ENCODE assay signal across 12 cellular contexts in genomic region chr12:93090768-93091172, GRCh38.
DNase-seq lines count a peak whose midpoint lies in the region; ATAC-seq and TF ChIP-seq lines count a peak whose summit lies in the region.
"Had no signal": no experiment of that assay in that cellular context is flagged by ENCODE, and none has a peak within 500 bp of the region (broad histone marks: within the 10 kb centered on the region; RNA-seq: fewer than 3 reads in every experiment).

No MANE protein-coding gene starts in this region.

- no peak overlapping the region for H3K9ac ChIP-seq in adipocyte (ENCODE audit: low read length)

- in situ Hi-C loops in Caki2 (cut with HindIII; ENCODE audit: low pct_unique_long_range_greater_than_20kb, low sequenced_read_pairs): no loop called here

- peaks cover 0 to 2% (median 0%) of the 10 kb centered on the region in 3 donors for H3K36me3 Mint-ChIP-seq in CD8-positive, alpha-beta memory T cell
- H3K36me3 Mint-ChIP-seq: activated CD4-positive, alpha-beta memory T cell treated with anti-CD3 and anti-CD28 coated beads for 36 hours had no signal

- ATAC-seq in foreskin keratinocyte: peak; percentile 68
- no peak for ATAC-seq in GM18505 (IDR thresholded peaks at IDR 0.05; ENCODE audit: unreplicated experiment)

- TF ChIP-seq POLR2A in GM18505 (IDR thresholded peaks at IDR 0.05; ENCODE audit: borderline replicate concordance, extremely low read depth, insufficient read depth, insufficient read length) (no peak), Peyer's patch (IDR thresholded peaks at IDR 0.05) (no peak)

- no peak overlapping the region for H3K27ac Mint-ChIP-seq in CD8-positive, alpha-beta memory T cell
- H3K27ac Mint-ChIP-seq: activated CD4-positive, alpha-beta memory T cell treated with anti-CD3 and anti-CD28 coated beads for 36 hours had no signal

- H3K4me1 Mint-ChIP-seq in CD8-positive, alpha-beta memory T cell: peaks cover 3 to 8% (median 5%) of the 10 kb centered on the region in 3 donors

- no peak overlapping the region for H3K4me3 ChIP-seq in HL-60 (replicated peaks; ENCODE audit: insufficient read depth, low read length)
- no peak overlapping the region for H3K4me3 ChIP-seq in adipocyte (ENCODE audit: low read length)
- H3K4me3 ChIP-seq in CD8-positive, alpha-beta memory T cell (ENCODE audit: low read length): no peak overlapping the region
- no peak overlapping the region for H3K4me3 ChIP-seq in Peyer's patch

- H3K27ac ChIP-seq in HL-60 (replicated peaks) (peak overlapping the region; percentile 48), foreskin keratinocyte (peak overlapping the region; percentile 89), Peyer's patch (peak overlapping the region in 2 of 4 donors; percentile 48 to 80)
- no peak overlapping the region for H3K27ac ChIP-seq in CD8-positive, alpha-beta memory T cell (ENCODE audit: low read depth, low read length)

- H3K9me3 Mint-ChIP-seq in CD8-positive, alpha-beta memory T cell: peaks cover 2 to 6% (median 2%) of the 10 kb centered on the region in 5 donors

- CTCF ChIA-PET in CD8-positive, alpha-beta memory T cell (lab: Charles Lee): no interaction called here

- TF ChIP-seq CTCF in HL-60 (IDR thresholded peaks at IDR 0.05; ENCODE audit: insufficient read depth, low read length): no peak
- no peak for TF ChIP-seq CTCF in foreskin keratinocyte (conservative IDR thresholded peaks at IDR 0.05)
- TF ChIP-seq CTCF in Peyer's patch (IDR thresholded peaks at IDR 0.05): no peak

- POLR2A ChIA-PET in CD8-positive, alpha-beta memory T cell (lab: Charles Lee): no interaction called here

- no peaks in the 10 kb centered on the region for H3K27me3 Mint-ChIP-seq in CD8-positive, alpha-beta memory T cell
- H3K27me3 Mint-ChIP-seq: activated CD4-positive, alpha-beta memory T cell treated with anti-CD3 and anti-CD28 coated beads for 36 hours had no signal

- no peak overlapping the region for H3K4me3 Mint-ChIP-seq in CD8-positive, alpha-beta memory T cell
- H3K4me3 Mint-ChIP-seq: activated CD4-positive, alpha-beta memory T cell treated with anti-CD3 and anti-CD28 coated beads for 36 hours had no signal

- H3K27me3 ChIP-seq in HL-60 (ENCODE audit: insufficient read depth, poor library complexity, severe bottlenecking) (no peaks in the 10 kb centered on the region), adipocyte (replicated peaks; ENCODE audit: control insufficient read depth, insufficient read depth, low read length) (no peaks in the 10 kb centered on the region), foreskin keratinocyte (no peaks in the 10 kb centered on the region), Peyer's patch (no peaks in the 10 kb centered on the region)
- no peaks in the 10 kb centered on the region for H3K27me3 ChIP-seq in CD8-positive, alpha-beta memory T cell (ENCODE audit: insufficient read depth, low read length, poor library complexity, severe bottlenecking)

- peaks cover 6% of the 10 kb centered on the region for H3K9me3 ChIP-seq in adipocyte (ENCODE audit: control insufficient read depth, low read length)
- no peaks in the 10 kb centered on the region for H3K9me3 ChIP-seq in CD8-positive, alpha-beta memory T cell (ENCODE audit: low read length)
- H3K9me3 ChIP-seq in Peyer's patch: no peaks in the 10 kb centered on the region

- DNase-seq in Caki2 (ENCODE audit: low read depth): peak; percentile 35
- DNase-seq in HL-60 (ENCODE audit: low read depth in 1 of 2, low spot score in 1 of 2): no peak
- peak; percentile 59 for DNase-seq in adipocyte (ENCODE audit: low read depth)
- DNase-seq in foreskin keratinocyte: peak; percentile 61 to 81
- DNase-seq in CD8-positive, alpha-beta memory T cell: no peak
- DNase-seq in Peyer's patch: no peak
- no peak for DNase-seq in SK-N-DZ (ENCODE audit: low spot score)
- DNase-seq: anterior cingulate cortex, islet precursor cell, NCI-H526 treated with DMSO at 0.1 percent for 48 hours had no signal

- no peaks in the 10 kb centered on the region for H3K36me3 ChIP-seq in adipocyte (ENCODE audit: control insufficient read depth, insufficient read depth, low read length, severe bottlenecking)
- H3K36me3 ChIP-seq in CD8-positive, alpha-beta memory T cell (ENCODE audit: insufficient read depth, low read length): no peaks in the 10 kb centered on the region
- no peaks in the 10 kb centered on the region for H3K36me3 ChIP-seq in Peyer's patch

- H3K4me1 ChIP-seq in adipocyte (ENCODE audit: control insufficient read depth, insufficient read depth, low read length) (peaks cover 8% of the 10 kb centered on the region), foreskin keratinocyte (peaks cover 16% of the 10 kb centered on the region), Peyer's patch (peaks cover 0 to 6% (median 1%) of the 10 kb centered on the region in 4 donors)
- H3K4me1 ChIP-seq in CD8-positive, alpha-beta memory T cell (ENCODE audit: insufficient read depth, low read length): no peaks in the 10 kb centered on the region

Comparison
In these comparisons a context has a peak if more than half of its experiments do, and no peak if none do; other contexts are left out.
1. DNase-seq: peak in Caki2 (single experiment), adipocyte (single experiment) and foreskin keratinocyte (2 of 2); none in HL-60 (0 of 2), CD8-positive, alpha-beta memory T cell (0 of 5), Peyer's patch (0 of 3) and SK-N-DZ (single experiment).